6 cellular contexts compared by ENCODE assay signal in the genomic region with DNA sequence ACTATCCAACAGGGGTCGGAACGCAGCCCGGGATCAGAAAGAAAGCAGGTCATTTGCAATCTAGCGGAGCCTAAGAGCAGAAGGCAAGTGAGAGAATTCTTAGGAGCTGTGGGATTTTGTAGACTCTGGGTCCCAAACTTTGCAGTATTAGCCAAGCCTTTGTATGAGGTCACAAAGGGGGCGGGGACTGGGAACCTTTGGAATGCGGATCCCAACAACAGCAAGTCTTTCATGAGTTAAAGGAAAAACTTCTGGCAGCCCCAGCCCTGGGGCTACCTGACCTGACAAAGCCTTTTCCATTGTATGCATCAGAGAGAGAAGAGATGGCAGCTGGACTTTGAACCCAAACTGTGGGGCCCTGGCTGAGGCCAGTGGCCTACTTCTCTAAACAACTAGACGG.
DNase-seq lines count a peak whose midpoint lies in the region; ATAC-seq and TF ChIP-seq lines count a peak whose summit lies in the region.
"Not testable (repeated sequence)": the region's sequence is repeated elsewhere in the genome, so short reads cannot be mapped to it uniquely, and the experiment has no call there.

No MANE protein-coding gene starts in this region.

- H3K4me1 ChIP-seq in NT2/D1 (ENCODE audit: insufficient read depth, insufficient read length); body of pancreas; mesendoderm (ENCODE audit: control insufficient read depth, low read depth, low read length): not testable (repeated sequence)
- peaks cover 8 to 10% of the 10 kb centered on the region in 2 experiments for H3K4me1 ChIP-seq in trophoblast cell (ENCODE audit: control insufficient read depth in 1 of 2, insufficient read depth in 2 of 2, low read length in 2 of 2)

- DNase-seq in ELF-1 (ENCODE audit: low read depth, low spot score) (peak; percentile 80), NT2/D1 (ENCODE audit: low read depth, low spot score) (peak; percentile 32), body of pancreas (peak in 3 of 4 donors; percentile 29 to 45 (median 37)), foreskin melanocyte (peak; percentile 56), mesendoderm (peak; percentile 78), trophoblast cell (peak; percentile 2 to 59)

- not testable (repeated sequence) for TF ChIP-seq POLR2A in body of pancreas (IDR thresholded peaks at IDR 0.05)

- not testable (repeated sequence) for H3K36me3 ChIP-seq in NT2/D1 (ENCODE audit: insufficient read depth, insufficient read length, low read length); body of pancreas (replicated peaks in 1 of 2; ENCODE audit: insufficient read depth in 1 of 2, low read depth in 2 of 2); mesendoderm (ENCODE audit: control insufficient read depth, insufficient read depth, low read length); trophoblast cell (ENCODE audit: control insufficient read depth in 1 of 2, insufficient read depth in 2 of 2, low read length in 2 of 2)

- not testable (repeated sequence) for H4K91ac ChIP-seq in trophoblast cell (ENCODE audit: low read depth, low read length)

- not testable (repeated sequence) for H3K4me3 ChIP-seq in NT2/D1 (ENCODE audit: insufficient read length, low read depth); body of pancreas; mesendoderm (ENCODE audit: low read length); trophoblast cell (ENCODE audit: low read depth, low read length)

- H3K18ac ChIP-seq in mesendoderm (ENCODE audit: low read length); trophoblast cell (ENCODE audit: low read length): not testable (repeated sequence)

- H3K27me3 ChIP-seq in NT2/D1 (ENCODE audit: insufficient read depth, insufficient read length); body of pancreas; mesendoderm (ENCODE audit: insufficient read depth, low read length, poor library complexity); trophoblast cell (ENCODE audit: insufficient read depth, low read length): not testable (repeated sequence)

- not testable (repeated sequence) for H3K9me3 ChIP-seq in NT2/D1 (ENCODE audit: insufficient read depth, low read length); body of pancreas; trophoblast cell (ENCODE audit: insufficient read depth, low read depth, low read length)

- ATAC-seq in body of pancreas: not testable (repeated sequence)

- H3K23ac ChIP-seq in mesendoderm (ENCODE audit: low read length); trophoblast cell (ENCODE audit: low read length): not testable (repeated sequence)

- not testable (repeated sequence) for TF ChIP-seq CTCF in body of pancreas (IDR thresholded peaks at IDR 0.05)

- not testable (repeated sequence) for H2BK5ac ChIP-seq in mesendoderm (ENCODE audit: low read length); trophoblast cell (ENCODE audit: low read depth, low read length, poor library complexity)

- H2AK5ac ChIP-seq in mesendoderm (ENCODE audit: low read length); trophoblast cell (ENCODE audit: low read length): not testable (repeated sequence)

- not testable (repeated sequence) for H3K56ac ChIP-seq in mesendoderm (ENCODE audit: low read length)

- not testable (repeated sequence) for H3K79me2 ChIP-seq in mesendoderm (ENCODE audit: control insufficient read depth, insufficient read depth, low read length); trophoblast cell (ENCODE audit: control insufficient read depth, insufficient read depth, low read length, poor library complexity)

- H2AFZ ChIP-seq in trophoblast cell (ENCODE audit: insufficient read depth, low read length, poor library complexity): not testable (repeated sequence)

- not testable (repeated sequence) for H2BK120ac ChIP-seq in mesendoderm (ENCODE audit: low read depth, low read length); trophoblast cell (ENCODE audit: insufficient read depth, low read length, poor library complexity)

- not testable (repeated sequence) for H3K4ac ChIP-seq in mesendoderm (ENCODE audit: low read depth, low read length); trophoblast cell (ENCODE audit: low read depth, low read length)

- WGBS in body of pancreas, 2 donors: 69 to 70% methylated on average over 6 of the region's 7 CpGs
- no CpG with 5 or more reads among the region's 7 CpGs for WGBS in mesendoderm (ENCODE audit: extremely low coverage, insufficient coverage, low lambda C conversion rate)
- WGBS in trophoblast cell (ENCODE audit: extremely low coverage, insufficient coverage, insufficient read length): no CpG with 5 or more reads among the region's 7 CpGs

- not testable (repeated sequence) for H2BK15ac ChIP-seq in mesendoderm (replicated peaks; ENCODE audit: low read depth)

- H3K4me2 ChIP-seq in mesendoderm (ENCODE audit: low read length); trophoblast cell (ENCODE audit: low read length): not testable (repeated sequence)

- not testable (repeated sequence) for H4K8ac ChIP-seq in mesendoderm (ENCODE audit: low read depth, low read length); trophoblast cell (ENCODE audit: low read depth, low read length)

- H3K27ac ChIP-seq in body of pancreas; mesendoderm (ENCODE audit: low read depth, low read length); trophoblast cell (ENCODE audit: low read depth, low read length): not testable (repeated sequence)

- H3K9ac ChIP-seq in NT2/D1 (ENCODE audit: insufficient read length, low read depth); mesendoderm (ENCODE audit: low read length); trophoblast cell (ENCODE audit: low read length): not testable (repeated sequence)

- H3K14ac ChIP-seq in trophoblast cell (ENCODE audit: low read length): not testable (repeated sequence)

- not testable (repeated sequence) for H2BK12ac ChIP-seq in trophoblast cell (ENCODE audit: low read length)

- not testable (repeated sequence) for H4K12ac ChIP-seq in trophoblast cell (ENCODE audit: low read depth, low read length)

- intact Hi-C loops in body of pancreas (cut with DNase I): not testable (repeated sequence)

- not testable (repeated sequence) for H3K79me1 ChIP-seq in mesendoderm (ENCODE audit: low read length); trophoblast cell (ENCODE audit: low read length)

- not testable (repeated sequence) for H4K5ac ChIP-seq in mesendoderm (ENCODE audit: low read length)
